Comparison of ENCODE assay signal across 11 cellular contexts in the genomic region with DNA sequence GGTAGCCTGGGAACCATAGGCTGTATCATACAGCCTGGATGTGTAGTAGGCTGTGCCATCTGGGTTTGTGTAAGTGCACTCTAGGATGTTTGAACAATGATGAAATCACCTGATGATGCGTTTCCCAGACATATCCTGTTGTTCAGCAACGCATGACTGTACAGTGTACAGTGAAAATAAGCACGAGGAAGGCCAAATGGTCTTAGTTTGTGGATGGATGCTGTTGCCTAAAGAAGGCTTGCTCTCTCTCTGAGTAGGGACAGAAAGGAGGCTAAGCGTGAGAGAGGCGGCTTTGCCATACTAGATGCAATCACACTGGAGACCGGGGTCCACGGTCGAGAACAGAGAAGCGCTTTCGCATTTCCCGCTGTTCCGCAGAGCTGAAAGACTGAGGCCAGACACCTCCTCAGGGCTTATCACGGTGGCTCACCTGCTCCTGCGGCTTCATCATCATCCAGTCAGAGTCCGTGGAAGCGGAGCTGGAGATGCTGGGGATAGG. TPM values are rescaled to one million over a fixed set of nuclear protein-coding genes. Genes with fewer than 3 reads are reported as not detected.
DNase-seq lines count a peak whose midpoint lies in the region; ATAC-seq and TF ChIP-seq lines count a peak whose summit lies in the region.
"Had no signal": no experiment of that assay in that cellular context is flagged by ENCODE, and none has a peak within 500 bp of the region (broad histone marks: within the 10 kb centered on the region; RNA-seq: fewer than 3 reads in every experiment).

No MANE protein-coding gene starts in this region.

- CTCF ChIA-PET in PC-3 (lab: Charles Lee) = no interaction called here

- TF ChIP-seq POLR2A in heart left ventricle (IDR thresholded peaks at IDR 0.05) (no peak), testis (IDR thresholded peaks at IDR 0.05) (no peak)

- peaks cover 0 to 18% (median 0%) of the 10 kb centered on the region in 12 donors for H3K4me1 ChIP-seq in heart left ventricle
- H3K4me1 ChIP-seq in PC-3 (ENCODE audit: insufficient read depth, low read length) = peaks cover 19% of the 10 kb centered on the region
- H3K4me1 ChIP-seq in testis = no peaks in the 10 kb centered on the region

- peak overlapping the region; percentile 40 for H3K4me2 ChIP-seq in PC-3 (ENCODE audit: low read length)

- H3K4me3 ChIP-seq in heart left ventricle (no peak overlapping the region), PC-3 (ENCODE audit: low read length) (no peak overlapping the region), testis (no peak overlapping the region)
- H3K4me3 ChIP-seq: esophagus muscularis mucosa had no signal

- DNase-seq in heart left ventricle (no peak), Right ventricle myocardium superior (no peak), PC-3 (peak; percentile 97), fibroblast of gingiva (ENCODE audit: low read depth) (peak; percentile 88), stromal cell of bone marrow (ENCODE audit: low read depth) (peak; percentile 67), testis (no peak)
- DNase-seq: activated T-cell treated with anti-CD3 and anti-CD28 coated beads, Interleukin-2, amount 50 U/mL, for 72 hours; RPMI8226 had no signal

- peak in 3 of 4 donors; percentile 46 to 90 (median 49) for ATAC-seq in heart left ventricle
- no peak for ATAC-seq in Right ventricle myocardium superior (ENCODE audit: poor library complexity)
- peak; percentile 100 for ATAC-seq in PC-3
- ATAC-seq in GM21367 (IDR thresholded peaks at IDR 0.05; ENCODE audit: unreplicated experiment) = no peak
- no peak for ATAC-seq in HG03139 (IDR thresholded peaks at IDR 0.05; ENCODE audit: unreplicated experiment)

- H4K20me1 ChIP-seq in PC-3 (ENCODE audit: low read length) = no peaks in the 10 kb centered on the region

- WGBS in heart left ventricle, 4 donors = 71 to 85% (median 77%) methylated on average over 16 of the region's 16 CpGs
- WGBS in testis, 2 donors = 67 to 73% methylated on average over 16 of the region's 16 CpGs

- TF ChIP-seq CTCF in heart left ventricle (IDR thresholded peaks at IDR 0.05) (no peak), PC-3 (conservative IDR thresholded peaks at IDR 0.05; ENCODE audit: low read depth, low read length) (no peak), testis (IDR thresholded peaks at IDR 0.05) (no peak)

- intact Hi-C loops in heart left ventricle (cut with DNase I) (no loop called here), Right ventricle myocardium superior (cut with DNase I) (no loop called here), PC-3 (cut with micrococcal nuclease) (loop anchor here (2.0 kb wide), 1 partner anchor 39 kb away; a partner anchor contains a TSS), testis (cut with DNase I; ENCODE audit: low total_unique reads) (no loop called here)

- H3K27ac ChIP-seq in heart left ventricle = no peak overlapping the region
- H3K27ac ChIP-seq in PC-3 (ENCODE audit: low read length) = peak overlapping the region; percentile 81
- H3K27ac ChIP-seq in testis = no peak overlapping the region
- H3K27ac ChIP-seq: esophagus muscularis mucosa had no signal

- H3K9ac ChIP-seq in PC-3 (ENCODE audit: low read length) = peak overlapping the region; percentile 42; the same call in 1 of the 2 replicates

- peak overlapping the region; percentile 78 for H2AFZ ChIP-seq in PC-3 (ENCODE audit: low read length)

- no TSS peak for BruUV-seq in PC-3 (replicated peaks; lab: Mats Ljungman, UMichigan)

- H3K9me2 ChIP-seq in PC-3 (replicated peaks; ENCODE audit: low read length) = no peaks in the 10 kb centered on the region

- no peaks in the 10 kb centered on the region for H3F3A ChIP-seq in PC-3 (ENCODE audit: low read length, unreplicated experiment)

- H3K27me3 ChIP-seq in heart left ventricle (no peaks in the 10 kb centered on the region), PC-3 (ENCODE audit: low read length) (no peaks in the 10 kb centered on the region), testis (no peaks in the 10 kb centered on the region)
- H3K27me3 ChIP-seq: esophagus muscularis mucosa had no signal

- H3K79me2 ChIP-seq in PC-3 (ENCODE audit: low read length) = no peaks in the 10 kb centered on the region

- H3K9me3 ChIP-seq in heart left ventricle = no peaks in the 10 kb centered on the region
- H3K9me3 ChIP-seq in PC-3 (ENCODE audit: low read length) = no peaks in the 10 kb centered on the region
- H3K9me3 ChIP-seq in testis = no peaks in the 10 kb centered on the region
- H3K9me3 ChIP-seq: esophagus muscularis mucosa had no signal

- H3K36me3 ChIP-seq in heart left ventricle (no peaks in the 10 kb centered on the region), PC-3 (ENCODE audit: low read depth, low read length) (no peaks in the 10 kb centered on the region), testis (ENCODE audit: low read depth, missing control alignments) (no peaks in the 10 kb centered on the region)
- H3K36me3 ChIP-seq: esophagus muscularis mucosa had no signal

- POLR2A ChIA-PET in PC-3 (lab: Charles Lee; ENCODE audit: unreplicated experiment) = no interaction called here

RNA-seq across cellular contexts. Expression of a gene that starts 27.6 kb away (rescaled TPM):
- total RNA-seq in heart left ventricle (100 to 1,000 TPM; 215 to 423 (median 334) TPM), Right ventricle myocardium superior (268 TPM), PC-3 (2014; rRNA removed) (345 and 371 TPM in 2 replicates), testis (100 to 1,000 TPM; 105 to 130 TPM)
- polyA plus RNA-seq in heart left ventricle (100 to 1,000 TPM; 121 to 222 TPM), testis (ENCODE audit: insufficient read depth, low read depth, low replicate concordance) (159 TPM)

RNA-seq across cellular contexts. Expression of a gene that starts 39.5 kb away (rescaled TPM):
- total RNA-seq in heart left ventricle = 1 to 10 TPM; 2.8 to 6.8 (median 4.7) TPM
- polyA plus RNA-seq in heart left ventricle = 1 to 10 TPM; 1.6 to 1.7 TPM
- total RNA-seq in Right ventricle myocardium superior = 4.9 TPM
- 7.3 and 8.5 TPM in 2 replicates for total RNA-seq in PC-3 (2014; rRNA removed)
- 10 to 100 TPM in 1 of 2 donors, 1 to 10 TPM in 1; 9.2 to 14.7 TPM for total RNA-seq in testis
- 4.9 TPM for polyA plus RNA-seq in testis (ENCODE audit: insufficient read depth, low read depth, low replicate concordance)

Comparison
In these comparisons a context has a peak if more than half of its experiments do, and no peak if none do; other contexts are left out.
1. ATAC-seq: peak in heart left ventricle (3 of 4) and PC-3 (single experiment); none in Right ventricle myocardium superior (single experiment), GM21367 (single experiment) and HG03139 (single experiment).
2. DNase-seq: peak in PC-3 (single experiment), fibroblast of gingiva (single experiment) and stromal cell of bone marrow (single experiment); none in heart left ventricle (0 of 5), Right ventricle myocardium superior (single experiment) and testis (single experiment).